In the genomic region with DNA sequence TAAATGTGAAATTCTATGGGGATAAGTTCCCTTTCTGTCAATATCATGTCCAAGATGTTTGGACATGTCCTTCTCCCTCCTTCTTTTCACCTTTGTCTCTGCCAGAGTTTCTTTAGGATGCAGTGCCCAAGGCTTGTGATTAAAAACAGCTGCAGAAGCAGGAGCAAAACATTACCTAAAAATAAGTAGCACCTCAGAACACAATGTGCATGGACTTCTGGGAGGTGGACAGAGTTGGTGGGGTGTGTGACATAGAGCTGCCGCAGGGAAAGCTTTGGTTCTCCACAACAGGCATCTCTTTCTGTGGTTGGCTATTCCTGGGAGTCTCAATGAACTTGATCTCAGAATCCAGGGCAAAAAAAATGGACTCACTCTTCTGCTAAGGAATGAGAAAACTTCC, we compare ENCODE assay signal across 8 cellular contexts.
"Had no signal": no experiment of that assay in that cellular context is flagged by ENCODE, and none has a peak within 500 bp of the region (broad histone marks: within the 10 kb centered on the region; RNA-seq: fewer than 3 reads in every experiment).

No MANE protein-coding gene starts in this region.

- H3K27ac ChIP-seq: GM23248, HL-60 had no signal

- H3K4me1 Mint-ChIP-seq: IgD-negative memory B cell had no signal

- ATAC-seq: HepG2 had no signal

- H3K4me3 Mint-ChIP-seq: H9, IgD-negative memory B cell had no signal

- H3K9ac ChIP-seq: GM23248 had no signal

- H3K36me3 Mint-ChIP-seq: IgD-negative memory B cell had no signal

- H3K9me3 Mint-ChIP-seq: H9, IgD-negative memory B cell had no signal

- H3K27ac Mint-ChIP-seq: H9, IgD-negative memory B cell had no signal

- DNase-seq: GM23248, GOT3, H9, HCEC 1CT, KBM-7 had no signal

- H3K4me3 ChIP-seq: GM23248 had no signal
